Comparison of ENCODE assay signal across 8 cellular contexts in the genomic region with DNA sequence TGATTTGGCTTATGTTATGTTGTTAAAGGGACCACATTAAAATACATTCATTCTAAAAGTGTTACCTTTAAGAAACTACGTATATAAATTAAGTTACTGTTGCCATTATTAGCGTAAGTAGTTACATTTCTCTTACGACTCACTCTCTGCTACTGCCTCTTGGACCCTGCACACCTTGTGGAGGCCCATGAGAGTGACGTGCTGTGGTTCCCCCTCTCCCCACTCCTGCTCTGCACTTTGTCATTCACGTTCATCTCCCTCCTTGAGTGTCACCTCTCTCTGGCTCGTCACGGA. TPM values are rescaled to one million over a fixed set of nuclear protein-coding genes. Genes with fewer than 3 reads are reported as not detected.
A peak's percentile ranks its signal among the peaks of the same experiment; 100 is the strongest.
DNase-seq lines count a peak whose midpoint lies in the region; ATAC-seq, FAIRE-seq and TF ChIP-seq lines count a peak whose summit lies in the region.

No MANE protein-coding gene starts in this region.

- H3K36me3 ChIP-seq in keratinocyte (ENCODE audit: control insufficient read depth in 2 of 2, extremely low read depth in 1 of 2, insufficient read depth in 2 of 2, low read length in 2 of 2) (no peaks in the 10 kb centered on the region), thoracic aorta (no peaks in the 10 kb centered on the region)

- FAIRE-seq in keratinocyte (lab: Jason Lieb, UNC) (no peak), D721Med (lab: Jason Lieb, UNC) (no peak)

- H3K4me1 Mint-ChIP-seq in T-helper 2 cell treated with Interferon-gamma antibody and Interleukin-4, amounts not matched to agents 5 μg/mL and 100 μg/mL, for 36 hours (ENCODE audit: low read depth) = peaks cover 6% of the 10 kb centered on the region
- peaks cover 11% of the 10 kb centered on the region for H3K4me1 Mint-ChIP-seq in activated CD8-positive, alpha-beta T cell treated with anti-CD3 and anti-CD28 coated beads for 36 hours (ENCODE audit: low read depth)

- H3K27ac ChIP-seq in keratinocyte (ENCODE audit: control insufficient read depth, insufficient read depth, low read length) (no peak overlapping the region), thoracic aorta (peak overlapping the region; percentile 94)

- no peak for ATAC-seq in activated CD8-positive, alpha-beta T cell treated with anti-CD3 and anti-CD28 coated beads for 36 hours
- ATAC-seq in thoracic aorta (ENCODE audit: insufficient number of reproducible peaks, low FRiP score, low read depth) = no peak

- peak overlapping the region; percentile 61 for H2AFZ ChIP-seq in keratinocyte (ENCODE audit: control insufficient read depth, low read length)

- H3K4me3 Mint-ChIP-seq in T-helper 2 cell treated with Interferon-gamma antibody and Interleukin-4, amounts not matched to agents 5 μg/mL and 100 μg/mL, for 36 hours = peak overlapping the region; percentile 82
- peak overlapping the region; percentile 77 for H3K4me3 Mint-ChIP-seq in activated CD8-positive, alpha-beta T cell treated with anti-CD3 and anti-CD28 coated beads for 36 hours

- H3K4me2 ChIP-seq in keratinocyte (ENCODE audit: control insufficient read depth, extremely low read depth, insufficient read depth, low read depth, low read length) = peak overlapping the region; percentile 78

- intact Hi-C loops in activated CD8-positive, alpha-beta T cell treated with anti-CD3 and anti-CD28 coated beads for 36 hours (cut with micrococcal nuclease) = no loop called here

- no peak for DNase-seq in T-helper 2 cell treated with Interferon-gamma antibody and Interleukin-4, amounts not matched to agents 5 μg/mL and 100 μg/mL, for 36 hours (ENCODE audit: low spot score)
- DNase-seq in T-helper 2 cell (no peak), keratinocyte (ENCODE audit: low read depth, low spot score) (no peak), thoracic aorta (ENCODE audit: low spot score) (no peak), hippocampal formation (lab: John Stamatoyannopoulos, UW) (no peak), D721Med (ENCODE audit: insufficient read length, low spot score) (no peak)
- no peak for DNase-seq in activated CD8-positive, alpha-beta T cell treated with anti-CD3 and anti-CD28 coated beads for 36 hours
- DNase-seq in stimulated activated naive CD4-positive, alpha-beta T cell (lab: John Stamatoyannopoulos, UW) = no peak

- TF ChIP-seq CTCF in activated CD8-positive, alpha-beta T cell treated with anti-CD3 and anti-CD28 coated beads for 36 hours (IDR thresholded peaks at IDR 0.05) = no peak
- TF ChIP-seq CTCF in keratinocyte (optimal IDR thresholded peaks at IDR 0.05 in 1 of 3, IDR thresholded peaks at IDR 0.05 in 1 of 3, conservative IDR thresholded peaks at IDR 0.05 in 1 of 3; ENCODE audit: extremely low read depth in 1 of 3, insufficient read depth in 2 of 3, low read length in 3 of 3) (no peak), thoracic aorta (IDR thresholded peaks at IDR 0.05) (no peak), D721Med (IDR thresholded peaks at IDR 0.05; ENCODE audit: insufficient read depth, missing control alignments) (no peak)

- CTCF ChIA-PET in activated CD8-positive, alpha-beta T cell treated with anti-CD3 and anti-CD28 coated beads for 36 hours (lab: Charles Lee) = interaction anchor here (0.6 to 3.4 kb wide), 9 partner anchors 9 to 350 kb away, joined by 3 to 17 read pairs (median 3); a partner anchor contains a TSS

- peaks cover 36% of the 10 kb centered on the region for H3K27me3 Mint-ChIP-seq in T-helper 2 cell treated with Interferon-gamma antibody and Interleukin-4, amounts not matched to agents 5 μg/mL and 100 μg/mL, for 36 hours (ENCODE audit: low read depth)
- peaks cover 45% of the 10 kb centered on the region for H3K27me3 Mint-ChIP-seq in activated CD8-positive, alpha-beta T cell treated with anti-CD3 and anti-CD28 coated beads for 36 hours

- H4K20me1 ChIP-seq in keratinocyte (ENCODE audit: control insufficient read depth, extremely low read depth, insufficient read depth, low read length) = no peaks in the 10 kb centered on the region

- POLR2A ChIA-PET in activated CD8-positive, alpha-beta T cell treated with anti-CD3 and anti-CD28 coated beads for 36 hours (lab: Charles Lee) = interaction anchor here (0.8 kb wide), 1 partner anchor 14 kb away, joined by 4 read pairs; a partner anchor contains a TSS

- no peaks in the 10 kb centered on the region for H3K9me1 ChIP-seq in keratinocyte (ENCODE audit: control insufficient read depth, extremely low read depth, insufficient read depth, low read length)

- H3K9ac ChIP-seq in keratinocyte (ENCODE audit: control insufficient read depth, extremely low read depth, insufficient read depth, low read length) = no peak overlapping the region

- H3K27me3 ChIP-seq in keratinocyte (ENCODE audit: control insufficient read depth, extremely low read depth, insufficient read depth, low read length) (peaks cover 35% of the 10 kb centered on the region), thoracic aorta (replicated peaks; ENCODE audit: insufficient read depth) (no peaks in the 10 kb centered on the region)

- peaks cover 16% of the 10 kb centered on the region for H3K4me1 ChIP-seq in keratinocyte (ENCODE audit: control insufficient read depth, extremely low read depth, insufficient read depth, low read length)
- peaks cover 8 to 30% of the 10 kb centered on the region in 2 donors for H3K4me1 ChIP-seq in thoracic aorta (ENCODE audit: control insufficient read depth in 1 of 2, low read depth in 2 of 2)

- no peaks in the 10 kb centered on the region for H3K79me2 ChIP-seq in keratinocyte (ENCODE audit: control insufficient read depth, insufficient read depth, low read length)

- H3K9me3 Mint-ChIP-seq in T-helper 2 cell treated with Interferon-gamma antibody and Interleukin-4, amounts not matched to agents 5 μg/mL and 100 μg/mL, for 36 hours = no peaks in the 10 kb centered on the region
- no peaks in the 10 kb centered on the region for H3K9me3 Mint-ChIP-seq in activated CD8-positive, alpha-beta T cell treated with anti-CD3 and anti-CD28 coated beads for 36 hours

- dilution Hi-C loops in keratinocyte (cut with MboI; ENCODE audit: extremely low pct_ligation_motif_present, low sequenced_read_pairs) = no loop called here

- H3K27ac Mint-ChIP-seq in T-helper 2 cell treated with Interferon-gamma antibody and Interleukin-4, amounts not matched to agents 5 μg/mL and 100 μg/mL, for 36 hours = no peak overlapping the region
- no peak overlapping the region for H3K27ac Mint-ChIP-seq in activated CD8-positive, alpha-beta T cell treated with anti-CD3 and anti-CD28 coated beads for 36 hours

- no peaks in the 10 kb centered on the region for H3K9me3 ChIP-seq in keratinocyte (ENCODE audit: control insufficient read depth, low read depth, low read length)
- H3K9me3 ChIP-seq in thoracic aorta = no peaks in the 10 kb centered on the region

- H3K4me3 ChIP-seq in keratinocyte (ENCODE audit: control insufficient read depth in 2 of 3, extremely low read depth in 1 of 3, insufficient read depth in 2 of 3, low read depth in 1 of 3, low read length in 3 of 3) = peak overlapping the region in 1 of 3 experiments; percentile 47
- peak overlapping the region; percentile 99 for H3K4me3 ChIP-seq in thoracic aorta

- H3K36me3 Mint-ChIP-seq in T-helper 2 cell treated with Interferon-gamma antibody and Interleukin-4, amounts not matched to agents 5 μg/mL and 100 μg/mL, for 36 hours (ENCODE audit: low read depth) = no peaks in the 10 kb centered on the region
- H3K36me3 Mint-ChIP-seq in activated CD8-positive, alpha-beta T cell treated with anti-CD3 and anti-CD28 coated beads for 36 hours (ENCODE audit: low read depth) = no peaks in the 10 kb centered on the region

RNA-seq across cellular contexts. Expression of a gene that starts 0.8 kb away (rescaled TPM):
- total RNA-seq in activated CD8-positive, alpha-beta T cell treated with anti-CD3 and anti-CD28 coated beads for 36 hours = under 1 TPM; 0.43 to 0.70 TPM
- 0.10 to 0.32 TPM (median 0.14 TPM) in 3 replicates for polyA plus RNA-seq in keratinocyte
- polyA plus RNA-seq in keratinocyte (2011; ENCODE audit: low read depth) = 0.82 TPM
- 0.03 and 0.06 TPM in 2 replicates for polyA plus RNA-seq in keratinocyte (2011; cell fraction: cytosol; rRNA removed)
- polyA plus RNA-seq in keratinocyte (2011; cell fraction: nucleus; rRNA removed) = 0.42 and 0.47 TPM in 2 replicates
- polyA plus RNA-seq in keratinocyte (2012; ENCODE audit: low replicate concordance) = 0.05 and 0.44 TPM in 2 replicates
- 0.13 to 0.16 TPM in 2 of 3 replicates, not detected in the other for polyA minus RNA-seq in keratinocyte
- polyA minus RNA-seq in keratinocyte (2011; cell fraction: cytosol; rRNA and poly(A)+ RNA removed) = not detected
- polyA minus RNA-seq in keratinocyte (2011; cell fraction: nucleus; rRNA and poly(A)+ RNA removed) = 0.42 TPM in 1 of 2 replicates, not detected in the other
- 10 to 100 TPM; 47.1 to 69.9 TPM for total RNA-seq in thoracic aorta

RNA-seq across cellular contexts. Expression of a gene that starts 13.6 kb away (rescaled TPM):
- total RNA-seq in activated CD8-positive, alpha-beta T cell treated with anti-CD3 and anti-CD28 coated beads for 36 hours = 100 to 1,000 TPM; 118 to 135 TPM
- 31.5 to 36.5 TPM (median 34.4 TPM) in 3 replicates for polyA plus RNA-seq in keratinocyte
- polyA plus RNA-seq in keratinocyte (2011; ENCODE audit: low read depth) = 14.2 TPM
- 14.4 and 22.7 TPM in 2 replicates for polyA plus RNA-seq in keratinocyte (2011; cell fraction: cytosol; rRNA removed)
- 45.1 and 46.9 TPM in 2 replicates for polyA plus RNA-seq in keratinocyte (2011; cell fraction: nucleus; rRNA removed)
- 9.6 and 28.4 TPM in 2 replicates for polyA plus RNA-seq in keratinocyte (2012; ENCODE audit: low replicate concordance)
- 51.5 to 99.3 TPM (median 80.4 TPM) in 3 replicates for polyA minus RNA-seq in keratinocyte
- 54.7 TPM for polyA minus RNA-seq in keratinocyte (2011; cell fraction: cytosol; rRNA and poly(A)+ RNA removed)
- 127 and 146 TPM in 2 replicates for polyA minus RNA-seq in keratinocyte (2011; cell fraction: nucleus; rRNA and poly(A)+ RNA removed)
- total RNA-seq in thoracic aorta = 10 to 100 TPM; 33.6 to 45.6 TPM

Comparison
In these comparisons a context has a peak if more than half of its experiments do, and no peak if none do; other contexts are left out.
1. RNA of a gene that starts 0.8 kb away (total RNA-seq): 47.1 to 69.9 TPM in thoracic aorta; 0.43 to 0.70 TPM in activated CD8-positive, alpha-beta T cell treated with anti-CD3 and anti-CD28 coated beads for 36 hours; every median in the first group is over 10 times any median in the second.